Comparison of ENCODE assay signal across 18 cellular contexts in the genomic region with DNA sequence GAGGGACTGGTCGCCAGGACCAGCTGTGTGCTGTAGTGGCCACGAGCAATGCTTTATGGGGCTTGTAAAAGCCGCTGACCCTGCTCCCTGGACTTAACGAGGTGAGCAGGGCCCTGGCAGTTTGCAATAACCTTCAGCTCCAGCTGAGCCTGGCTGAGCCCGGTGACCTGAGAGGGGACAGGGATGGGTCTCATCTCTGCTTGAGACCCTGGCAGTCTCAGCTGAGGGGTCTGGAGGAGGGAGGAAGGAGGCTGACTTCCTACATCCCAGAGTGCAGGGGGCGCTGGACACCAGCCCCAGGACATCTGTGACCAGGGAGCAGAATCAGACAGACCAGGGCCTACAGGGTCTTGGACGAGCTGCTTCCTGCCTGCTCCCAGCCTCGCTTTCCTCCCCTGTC.
DNase-seq lines count a peak whose midpoint lies in the region; ATAC-seq and TF ChIP-seq lines count a peak whose summit lies in the region.
"Had no signal": no experiment of that assay in that cellular context is flagged by ENCODE, and none has a peak within 500 bp of the region (broad histone marks: within the 10 kb centered on the region; RNA-seq: fewer than 3 reads in every experiment).

No MANE protein-coding gene starts in this region.

- TF ChIP-seq CTCF in LNCaP clone FGC (IDR thresholded peaks at IDR 0.05; ENCODE audit: control insufficient read depth, extremely low read depth, insufficient read depth) (no peak), WTC11 (IDR thresholded peaks at IDR 0.05) (no peak), transverse colon (IDR thresholded peaks at IDR 0.05) (no peak)

- ATAC-seq in WTC11 (peak; percentile 54), HG03460 (IDR thresholded peaks at IDR 0.05; ENCODE audit: unreplicated experiment) (no peak)

- TF ChIP-seq POLR2A in transverse colon (IDR thresholded peaks at IDR 0.05), result no peak

- H3K4me3 ChIP-seq in LNCaP clone FGC (ENCODE audit: low read depth, low read length), result no peak overlapping the region
- no peak overlapping the region for H3K4me3 ChIP-seq in transverse colon
- no peak overlapping the region for H3K4me3 ChIP-seq in H7 (ENCODE audit: insufficient read depth, low read depth, low read length)
- H3K4me3 ChIP-seq: BLaER1 treated with 17β-estradiol and CSF1 and Interleukin-3, amounts not matched to agents 10 nM and 100 nM had no signal

- intact Hi-C loops in transverse colon (cut with DNase I; ENCODE audit: low total_unique reads), result no loop called here

- no peaks in the 10 kb centered on the region for H3K36me3 ChIP-seq in transverse colon
- H3K36me3 ChIP-seq in H7 (replicated peaks; ENCODE audit: control insufficient read depth, insufficient read depth, low read length), result no peaks in the 10 kb centered on the region

- H3K9me3 Mint-ChIP-seq in WTC11, result peaks cover 13% of the 10 kb centered on the region

- no peak overlapping the region for H3K27ac ChIP-seq in transverse colon
- H3K27ac ChIP-seq: BLaER1 treated with 17β-estradiol and CSF1 and Interleukin-3, amounts not matched to agents 10 nM and 100 nM had no signal

- no peak overlapping the region for H3K4me3 Mint-ChIP-seq in WTC11
- H3K4me3 Mint-ChIP-seq: CD8-positive, alpha-beta memory T cell had no signal

- peak; percentile 27 for DNase-seq in ELF-1 (ENCODE audit: low read depth, low spot score)
- DNase-seq in LNCaP clone FGC (ENCODE audit: low read depth), result peak; percentile 45
- DNase-seq in WTC11 (ENCODE audit: low spot score), result no peak
- DNase-seq in left kidney (ENCODE audit: low read depth, low spot score), result peak; percentile 73
- DNase-seq in iPS-NIHi11 (ENCODE audit: low spot score), result no peak
- no peak for DNase-seq in transverse colon
- no peak for DNase-seq in H7
- DNase-seq: CD8-positive, alpha-beta memory T cell; DMS53; EL; KBM-7; NCI-H187; NCI-H2107; NCI-H524; OCI-M1; RPMI8226 had no signal

- no peaks in the 10 kb centered on the region for H3K4me1 Mint-ChIP-seq in WTC11
- H3K4me1 Mint-ChIP-seq: CD8-positive, alpha-beta memory T cell had no signal

- no peaks in the 10 kb centered on the region for H3K4me1 ChIP-seq in transverse colon
- H3K4me1 ChIP-seq: BLaER1 treated with 17β-estradiol and CSF1 and Interleukin-3, amounts not matched to agents 10 nM and 100 nM had no signal

- 65% methylated on average over 8 of the region's 8 CpGs; no CpG with 5 or more reads in 1 of the 2 donors for WGBS in transverse colon (ENCODE audit: low coverage in 1 of 2), 2 donors

- CTCF ChIA-PET in WTC11 (lab: Charles Lee), result interaction anchor here (0.6 to 1.7 kb wide), 8 partner anchors 9 to 680 kb away, joined by 3 to 9 read pairs (median 3); no protein-coding TSS in a partner anchor

- H3K9me3 ChIP-seq in transverse colon, result no peaks in the 10 kb centered on the region

- POLR2A ChIA-PET in WTC11 (lab: Charles Lee), result no interaction called here

- H3K27me3 ChIP-seq in transverse colon (peaks cover 6% of the 10 kb centered on the region), H7 (ENCODE audit: control insufficient read depth, insufficient read depth, low read length) (no peaks in the 10 kb centered on the region; the same call in 1 of the 2 replicates)
- H3K27me3 ChIP-seq: BLaER1 treated with 17β-estradiol and CSF1 and Interleukin-3, amounts not matched to agents 10 nM and 100 nM had no signal

- H3K36me3 Mint-ChIP-seq in WTC11, result peaks cover 2% of the 10 kb centered on the region; the same call in 1 of the 2 replicates

- H3K27me3 Mint-ChIP-seq in WTC11 (ENCODE audit: low read depth), result peaks cover 5% of the 10 kb centered on the region

- H3K27ac Mint-ChIP-seq in WTC11, result no peak overlapping the region

- TF ChIP-seq EP300 in transverse colon (IDR thresholded peaks at IDR 0.05; ENCODE audit: low read depth), result no peak

- in situ Hi-C loops in transverse colon (cut with MboI; ENCODE audit: low pct_ligation_motif_present in 1 of 4, low pct_unique_long_range_greater_than_20kb in 1 of 4, low sequenced_read_pairs in 3 of 4), result no loop called here

TF ChIP-seq in WTC11, 78 proteins besides CTCF, POLR2A, EP300 and RAD21:
- TF ChIP-seq ZNF121 (CRISPR knock-in tag; IDR thresholded peaks at IDR 0.05), result no peak

Comparison
In these comparisons a context has a peak if more than half of its experiments do, and no peak if none do; other contexts are left out.
1. DNase-seq: peak in ELF-1 (single experiment), LNCaP clone FGC (single experiment) and left kidney (single experiment); none in WTC11 (single experiment), iPS-NIHi11 (single experiment), transverse colon (single experiment) and H7 (single experiment).